ENCODE assay signal across 29 cellular contexts in the genomic region with DNA sequence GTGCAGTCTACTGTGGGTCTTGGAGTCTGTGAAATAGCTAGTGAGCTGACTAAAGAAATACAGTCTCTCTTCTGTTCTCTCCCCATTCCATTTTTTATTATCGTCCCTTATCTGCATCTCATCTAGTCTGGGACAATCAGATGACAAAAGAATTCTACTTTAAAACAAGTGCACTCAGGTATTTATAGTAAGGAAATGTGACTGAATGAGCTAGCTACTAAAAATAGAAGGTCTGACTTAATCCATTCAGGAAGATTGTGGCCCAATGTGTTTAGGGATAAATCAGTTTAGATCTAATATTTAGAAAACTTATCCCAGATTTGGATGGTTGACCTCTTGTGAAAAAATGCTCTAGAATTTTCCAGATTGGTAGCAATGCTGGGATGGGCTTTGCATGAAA.
"Had no signal": no experiment of that assay in that cellular context is flagged by ENCODE, and none has a peak within 500 bp of the region (broad histone marks: within the 10 kb centered on the region; RNA-seq: fewer than 3 reads in every experiment).

No MANE protein-coding gene starts in this region.

- H3K9me3 ChIP-seq: ovary, psoas muscle, right lobe of liver, sigmoid colon, suprapubic skin, testis, tibial artery, transverse colon, upper lobe of right lung, uterus had no signal

- DNase-seq: natural killer cell; occipital lobe; ovary; posterior cingulate gyrus; psoas muscle; right cardiac atrium; right lobe of liver; sigmoid colon; spleen; stimulated activated CD4-positive, alpha-beta T cell treated with anti-CD3 and anti-CD28 coated beads, Interleukin-12 subunit alpha, Interleukin-12 subunit beta, amount 100 ng/mL, for 4 hours; stimulated activated CD4-positive, alpha-beta T cell treated with anti-CD3 and anti-CD28 coated beads, Interleukin-1b, Interleukin-23, amount 100 ng/mL, for 48 hours; stimulated activated CD4-positive, alpha-beta T cell treated with anti-CD3 and anti-CD28 coated beads, Interleukin-4, amount 100 ng/mL, for 1 hour; stimulated activated CD4-positive, alpha-beta T cell treated with anti-CD3 and anti-CD28 coated beads, Interleukin-4, amount 100 ng/mL, for 4 hours; stimulated activated CD8-positive, alpha-beta memory T cell treated with anti-CD3 and anti-CD28 coated beads, Interleukin-4, amount 100 ng/mL, for 48 hours; stimulated activated naive CD4-positive, alpha-beta T cell; stimulated activated naive CD8-positive, alpha-beta T cell treated with anti-CD3 and anti-CD28 coated beads, Interleukin-15, amount 100 ng/mL, for 72 hours; stimulated activated naive CD8-positive, alpha-beta T cell treated with anti-CD3 and anti-CD28 coated beads, Interleukin-15, Interleukin-2, amounts not matched to agents 100 U/mL and 50 U/mL, for 24 hours; substantia nigra; testis; tibial artery; transverse colon; upper lobe of right lung; uterus had no signal

- H3K36me3 ChIP-seq: neural progenitor cell, ovary, right lobe of liver, sigmoid colon, spleen, suprapubic skin, tibial artery, transverse colon, upper lobe of right lung, uterus had no signal

- H2AFZ ChIP-seq: neural progenitor cell, parathyroid adenoma had no signal

- H3K4me1 ChIP-seq: neural progenitor cell, parathyroid adenoma, psoas muscle, right lobe of liver, sigmoid colon, spleen, suprapubic skin, testis, tibial artery, transverse colon, upper lobe of right lung, uterus had no signal

- H3K27me3 ChIP-seq: neural progenitor cell, ovary, right lobe of liver, sigmoid colon, suprapubic skin, testis, tibial artery, transverse colon, uterus had no signal

- H3K79me2 ChIP-seq: parathyroid adenoma had no signal

- H3K9ac ChIP-seq: neural progenitor cell, parathyroid adenoma had no signal

- H3K27ac ChIP-seq: neural progenitor cell, ovary, parathyroid adenoma, psoas muscle, right lobe of liver, sigmoid colon, skin epidermis, spleen, suprapubic skin, testis, tibial artery, transverse colon, upper lobe of right lung, uterus had no signal

- ATAC-seq: natural killer cell; right cardiac atrium; right lobe of liver; stimulated activated memory B cell treated with anti-CD40 and anti-IgM and Interleukin-4, amounts not matched to agents 10 μg/mL and 1 μg/mL and 100 μg/mL, for 72 hours; stimulated activated naive CD8-positive, alpha-beta T cell treated with anti-CD3 and anti-CD28 coated beads, Interleukin-15, amount 100 ng/mL, for 72 hours; stimulated activated naive CD8-positive, alpha-beta T cell treated with anti-CD3 and anti-CD28 coated beads, Interleukin-15, Interleukin-2, amounts not matched to agents 100 U/mL and 50 U/mL, for 24 hours; upper lobe of right lung had no signal

- H3K4me2 ChIP-seq: neural progenitor cell, smooth muscle cell had no signal

- H3K4me3 ChIP-seq: neural progenitor cell, ovary, psoas muscle, right lobe of liver, sigmoid colon, skin epidermis, smooth muscle cell, spleen, suprapubic skin, testis, tibial artery, transverse colon, upper lobe of right lung, uterus had no signal
